ENCODE assay signal across 11 cellular contexts in the genomic region with DNA sequence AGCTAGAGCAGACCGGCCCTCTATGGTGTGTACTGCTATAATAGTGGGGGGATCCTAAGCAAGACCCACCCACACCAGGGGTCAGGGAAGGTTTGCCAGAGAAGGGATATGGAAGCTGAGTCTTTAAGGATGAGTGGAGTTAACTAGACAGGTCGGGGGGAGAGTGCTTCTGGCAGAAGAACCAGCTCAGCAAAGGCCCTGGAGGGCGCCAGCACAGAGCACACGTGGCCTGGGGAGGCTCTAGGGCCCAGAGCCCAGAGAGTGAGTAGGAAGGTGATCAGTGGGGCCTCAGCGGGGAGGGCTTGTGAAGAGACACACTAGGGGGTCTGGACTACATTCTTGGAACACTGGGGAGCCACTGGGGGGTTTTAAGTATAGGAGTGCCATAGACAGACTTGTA. TPM values are rescaled to one million over a fixed set of nuclear protein-coding genes. Genes with fewer than 3 reads are reported as not detected.
DNase-seq lines count a peak whose midpoint lies in the region; ATAC-seq and TF ChIP-seq lines count a peak whose summit lies in the region.
"Had no signal": no experiment of that assay in that cellular context is flagged by ENCODE, and none has a peak within 500 bp of the region (broad histone marks: within the 10 kb centered on the region; RNA-seq: fewer than 3 reads in every experiment).

No MANE protein-coding gene starts in this region.

- no peaks in the 10 kb centered on the region for H3K79me2 ChIP-seq in neural progenitor cell (ENCODE audit: low read depth)

- H4K20me1 ChIP-seq in neural progenitor cell (ENCODE audit: low read depth), result no peaks in the 10 kb centered on the region

- H3K27me3 Mint-ChIP-seq in endodermal cell (ENCODE audit: insufficient read depth), result peaks cover 2% of the 10 kb centered on the region
- peaks cover 12% of the 10 kb centered on the region for H3K27me3 Mint-ChIP-seq in neural progenitor cell (ENCODE audit: insufficient read depth, low read depth)

- TF ChIP-seq POLR2A in heart left ventricle (IDR thresholded peaks at IDR 0.05) (no peak), uterus (IDR thresholded peaks at IDR 0.05) (no peak)

- no peaks in the 10 kb centered on the region for H3K9me3 Mint-ChIP-seq in endodermal cell
- no peaks in the 10 kb centered on the region for H3K9me3 Mint-ChIP-seq in neural progenitor cell

- H3K27ac Mint-ChIP-seq in endodermal cell (no peak overlapping the region), neural progenitor cell (peak overlapping the region; percentile 59)

- TF ChIP-seq CTCF in heart left ventricle (IDR thresholded peaks at IDR 0.05) (no peak), endodermal cell (conservative IDR thresholded peaks at IDR 0.05) (no peak), neural progenitor cell (IDR thresholded peaks at IDR 0.05) (no peak), uterus (IDR thresholded peaks at IDR 0.05) (no peak)

- no peaks in the 10 kb centered on the region for H3K36me3 Mint-ChIP-seq in endodermal cell (ENCODE audit: low read depth)
- no peaks in the 10 kb centered on the region for H3K36me3 Mint-ChIP-seq in neural progenitor cell

- H3K4me3 ChIP-seq in heart left ventricle (no peak overlapping the region), endodermal cell (ENCODE audit: low read length) (no peak overlapping the region), neural progenitor cell (no peak overlapping the region), uterus (no peak overlapping the region)

- intact Hi-C loops in heart left ventricle (cut with DNase I), result loop anchor here in 1 of 10 donors (5.0 kb wide), 1 partner anchor 36 kb away; no protein-coding TSS in a partner anchor
- intact Hi-C loops in cardiac septum (cut with DNase I), result no loop called here
- intact Hi-C loops in uterus (cut with DNase I; ENCODE audit: low total_unique reads), result no loop called here

- H3K27me3 ChIP-seq in heart left ventricle, result peaks cover 0 to 7% (median 0%) of the 10 kb centered on the region in 9 donors
- H3K27me3 ChIP-seq in endodermal cell (ENCODE audit: control insufficient read depth, insufficient read depth, low read length, poor library complexity, severe bottlenecking), result no peaks in the 10 kb centered on the region
- no peaks in the 10 kb centered on the region for H3K27me3 ChIP-seq in neural progenitor cell
- no peaks in the 10 kb centered on the region for H3K27me3 ChIP-seq in uterus

- H3K4me1 ChIP-seq in heart left ventricle (peaks cover 0 to 52% (median 27%) of the 10 kb centered on the region in 12 donors), endodermal cell (ENCODE audit: control insufficient read depth, insufficient read depth, low read length) (peaks cover 7% of the 10 kb centered on the region), neural progenitor cell (peaks cover 17% of the 10 kb centered on the region), uterus (peaks cover 16 to 27% of the 10 kb centered on the region in 2 donors)

- H3K36me3 ChIP-seq in heart left ventricle (no peaks in the 10 kb centered on the region), endodermal cell (ENCODE audit: control insufficient read depth, insufficient read depth, low read length) (no peaks in the 10 kb centered on the region), neural progenitor cell (no peaks in the 10 kb centered on the region), uterus (no peaks in the 10 kb centered on the region)

- H3K27ac ChIP-seq in heart left ventricle (peak overlapping the region in 11 of 12 donors; percentile 36 to 90 (median 75)), endodermal cell (ENCODE audit: low read depth, low read length) (no peak overlapping the region), neural progenitor cell (no peak overlapping the region), uterus (peak overlapping the region; percentile 93 to 95)

- H3K9me3 ChIP-seq in heart left ventricle (no peaks in the 10 kb centered on the region), endodermal cell (ENCODE audit: control insufficient read depth, low read length) (no peaks in the 10 kb centered on the region), neural progenitor cell (ENCODE audit: low read depth) (no peaks in the 10 kb centered on the region), uterus (no peaks in the 10 kb centered on the region)

- WGBS in heart left ventricle, 4 donors, result 63 to 67% (median 64%) methylated on average over 5 of the region's 5 CpGs
- WGBS in endodermal cell (ENCODE audit: insufficient coverage in 1 of 2, insufficient read length in 1 of 2), 2 experiments, result 72 to 78% methylated on average over 3 to 5 of the region's 5 CpGs

- H3K4me1 Mint-ChIP-seq in endodermal cell, result peaks cover 22% of the 10 kb centered on the region
- peaks cover 38% of the 10 kb centered on the region for H3K4me1 Mint-ChIP-seq in neural progenitor cell

- ATAC-seq in heart left ventricle, result no peak
- ATAC-seq in GM21381 (IDR thresholded peaks at IDR 0.05; ENCODE audit: unreplicated experiment), result no peak
- ATAC-seq in GM21390 (IDR thresholded peaks at IDR 0.05; ENCODE audit: unreplicated experiment), result no peak
- no peak for ATAC-seq in HG03196 (IDR thresholded peaks at IDR 0.05; ENCODE audit: unreplicated experiment)

- H3K4me2 ChIP-seq in neural progenitor cell, result peak overlapping the region; percentile 15

- H3F3A ChIP-seq in neural progenitor cell (ENCODE audit: low read depth), result peaks cover 25% of the 10 kb centered on the region

- no peak overlapping the region for H2AFZ ChIP-seq in neural progenitor cell (replicated peaks)

- H3K9ac ChIP-seq in endodermal cell (ENCODE audit: extremely low read depth, low read length, poor library complexity, severe bottlenecking) (no peak overlapping the region), neural progenitor cell (no peak overlapping the region)

- DNase-seq in heart left ventricle (no peak), cardiac septum (ENCODE audit: low spot score) (no peak), endodermal cell (peak; percentile 64), neural progenitor cell (ENCODE audit: low spot score) (no peak), uterus (peak in 1 of 2 donors; percentile 59)
- DNase-seq: activated effector memory CD4-positive, alpha-beta T cell treated with anti-CD3 and anti-CD28 coated beads, Interleukin-2, amount 50 U/mL, for 16 hours; KG1; NCI-H526 treated with DMSO at 0.1 percent for 48 hours had no signal

- H3K4me3 Mint-ChIP-seq in endodermal cell (no peak overlapping the region), neural progenitor cell (peak overlapping the region; percentile 11)

RNA-seq across cellular contexts. Expression of gene NGFR, which starts 21.1 kb away (rescaled TPM):
- total RNA-seq in heart left ventricle (10 to 100 TPM in 5 of 9 donors, 1 to 10 TPM in 4; 2.3 to 16.8 (median 11.3) TPM), cardiac septum (9.9 TPM), endodermal cell (1 to 10 TPM; 1.3 to 1.6 TPM), neural progenitor cell (ENCODE audit: low replicate concordance) (6.6 and 18.4 TPM in 2 replicates), uterus (10 to 100 TPM in 2 of 4 donors, 1 to 10 TPM in 2; 1.8 to 47.9 (median 9.9) TPM)
- polyA plus RNA-seq in heart left ventricle, result 1 to 10 TPM; 4.6 to 5.7 TPM
- 24.5 TPM for polyA plus RNA-seq in endodermal cell (2013, experiment 1 of 2)
- polyA plus RNA-seq in endodermal cell (2013, experiment 2 of 2), result 22.1 TPM

RNA-seq across cellular contexts. Expression of gene NXPH3, which starts 59.5 kb away (rescaled TPM):
- total RNA-seq in heart left ventricle (1 to 10 TPM; 2.5 to 6.8 (median 4.5) TPM), cardiac septum (4.4 TPM), endodermal cell (1 to 10 TPM; 3.0 to 5.9 TPM), neural progenitor cell (ENCODE audit: low replicate concordance) (3.6 and 10.7 TPM in 2 replicates), uterus (10 to 100 TPM in 2 of 4 donors, 1 to 10 TPM in 2; 5.8 to 24.3 (median 9.0) TPM)
- polyA plus RNA-seq in heart left ventricle, result 1 to 10 TPM; 4.0 to 7.9 TPM
- polyA plus RNA-seq in endodermal cell (2013, experiment 1 of 2), result 1.4 TPM
- 1.7 TPM for polyA plus RNA-seq in endodermal cell (2013, experiment 2 of 2)

Comparison
In these comparisons a context has a peak if more than half of its experiments do, and no peak if none do; other contexts are left out.
1. H3K27ac ChIP-seq: peak in heart left ventricle (11 of 12) and uterus (2 of 2); none in endodermal cell (single experiment) and neural progenitor cell (single experiment).